In genomic region chr7:36945612-36946400, GRCh38 we compare ENCODE assay signal across 11 cellular contexts.
A peak's percentile ranks its signal among the peaks of the same experiment; 100 is the strongest.
DNase-seq lines count a peak whose midpoint lies in the region; ATAC-seq and TF ChIP-seq lines count a peak whose summit lies in the region.
"Had no signal": no experiment of that assay in that cellular context is flagged by ENCODE, and none has a peak within 500 bp of the region (broad histone marks: within the 10 kb centered on the region; RNA-seq: fewer than 3 reads in every experiment).

No MANE protein-coding gene starts in this region.

- ATAC-seq in HG03280 (IDR thresholded peaks at IDR 0.05; ENCODE audit: unreplicated experiment): no peak

- H3K27ac ChIP-seq in prostate gland: peak overlapping the region; percentile 66 to 72

- no peak for TF ChIP-seq POLR2A in prostate gland (IDR thresholded peaks at IDR 0.05)

- intact Hi-C loops in prostate gland (cut with DNase I): no loop called here

- WGBS in prostate gland: 54% methylated on average over 7 of the region's 7 CpGs

- no peak for TF ChIP-seq CTCF in prostate gland (IDR thresholded peaks at IDR 0.05)

- H3K4me3 ChIP-seq in prostate gland: no peak overlapping the region

- peaks cover 11% of the 10 kb centered on the region for H3K4me1 ChIP-seq in prostate gland (replicated peaks)

- peak; percentile 26 for DNase-seq in NAMALWA (ENCODE audit: low spot score)
- DNase-seq in NCI-H345 treated with DMSO at 0.1 percent for 48 hours (lab: John Stamatoyannopoulos, UW; ENCODE audit: unreplicated experiment): peak; percentile 90
- peak; percentile 71 to 93 for DNase-seq in cerebellar nuclear complex (lab: John Stamatoyannopoulos, UW)
- peak; percentile 77 for DNase-seq in prostate gland (ENCODE audit: low spot score)
- no peak for DNase-seq in midbrain (lab: John Stamatoyannopoulos, UW)
- no peak for DNase-seq in activated CD4-positive, alpha-beta T cell treated with anti-CD3 and anti-CD28 coated beads, Interleukin-2, amount 50 U/mL, for 48 hours
- no peak for DNase-seq in NK-92 (lab: John Stamatoyannopoulos, UW; ENCODE audit: unreplicated experiment)
- DNase-seq: activated CD8-positive, alpha-beta memory T cell treated with anti-CD3 and anti-CD28 coated beads, Interleukin-2, amount 50 U/mL, for 4 hours; amniotic stem cell; T-helper 2 cell had no signal

- no peaks in the 10 kb centered on the region for H3K27me3 ChIP-seq in prostate gland (replicated peaks; ENCODE audit: insufficient read depth)

- no peaks in the 10 kb centered on the region for H3K9me3 ChIP-seq in prostate gland

- H3K36me3 ChIP-seq in prostate gland: no peaks in the 10 kb centered on the region

Comparison
In these comparisons a context has a peak if more than half of its experiments do, and no peak if none do; other contexts are left out.
1. DNase-seq: peak in NAMALWA (single experiment), NCI-H345 treated with DMSO at 0.1 percent for 48 hours (single experiment), cerebellar nuclear complex (2 of 2) and prostate gland (single experiment); none in midbrain (single experiment), activated CD4-positive, alpha-beta T cell treated with anti-CD3 and anti-CD28 coated beads, Interleukin-2, amount 50 U/mL, for 48 hours (0 of 2) and NK-92 (single experiment).